ENCODE assay signal across 17 cellular contexts in genomic region chr17:60157487-60158040, GRCh38. TPM values are rescaled to one million over a fixed set of nuclear protein-coding genes. Genes with fewer than 3 reads are reported as not detected.
DNase-seq lines count a peak whose midpoint lies in the region; ATAC-seq and TF ChIP-seq lines count a peak whose summit lies in the region.
"Had no signal": no experiment of that assay in that cellular context is flagged by ENCODE, and none has a peak within 500 bp of the region (broad histone marks: within the 10 kb centered on the region; RNA-seq: fewer than 3 reads in every experiment).

No MANE protein-coding gene starts in this region.

- no peak for ATAC-seq in stimulated activated naive B cell treated with anti-CD40 and anti-IgM and Interleukin-4, amounts not matched to agents 10 μg/mL and 1 μg/mL and 100 μg/mL, for 72 hours (replicated peaks)
- no peak for ATAC-seq in HG02973 (IDR thresholded peaks at IDR 0.05; ENCODE audit: unreplicated experiment)
- ATAC-seq in GM18517 (IDR thresholded peaks at IDR 0.05; ENCODE audit: unreplicated experiment) = no peak

- H3K36me3 Mint-ChIP-seq in endodermal cell (ENCODE audit: low read depth) = no peaks in the 10 kb centered on the region
- no peaks in the 10 kb centered on the region for H3K36me3 Mint-ChIP-seq in stimulated activated naive B cell treated with anti-CD40 and anti-IgM and Interleukin-4, amounts not matched to agents 10 μg/mL and 1 μg/mL and 100 μg/mL, for 72 hours
- H3K36me3 Mint-ChIP-seq: CD14-positive monocyte had no signal

- H3K4me3 ChIP-seq in BE2C (ENCODE audit: low read depth, low read length) (no peak overlapping the region), H7 (ENCODE audit: insufficient read depth, low read depth, low read length) (no peak overlapping the region), endodermal cell (ENCODE audit: low read length) (no peak overlapping the region)
- H3K4me3 ChIP-seq: GM23248, Peyer's patch had no signal

- DNase-seq in BE2C = peak; percentile 9
- DNase-seq in H7 = peak; percentile 72
- DNase-seq in endodermal cell = peak; percentile 62
- DNase-seq in stimulated activated naive B cell treated with anti-CD40 and anti-IgM and Interleukin-4, amounts not matched to agents 10 μg/mL and 1 μg/mL and 100 μg/mL, for 72 hours = no peak
- DNase-seq in mesenteric fat pad (ENCODE audit: low spot score) = no peak
- DNase-seq: DMS79, GM23248, Kasumi-1, NCI-H1694 treated with DMSO at 0.1 percent for 48 hours, NCI-H446, NCI-H526, Peyer's patch had no signal

- no peaks in the 10 kb centered on the region for H3K9me3 ChIP-seq in BE2C
- H3K9me3 ChIP-seq in endodermal cell (ENCODE audit: control insufficient read depth, low read length) = no peaks in the 10 kb centered on the region
- H3K9me3 ChIP-seq: Peyer's patch had no signal

- no peak overlapping the region for H3K9ac ChIP-seq in endodermal cell (ENCODE audit: extremely low read depth, low read length, poor library complexity, severe bottlenecking)
- H3K9ac ChIP-seq: GM23248 had no signal

- no peaks in the 10 kb centered on the region for H3K36me3 ChIP-seq in BE2C
- H3K36me3 ChIP-seq in H7 (replicated peaks; ENCODE audit: control insufficient read depth, insufficient read depth, low read length) = no peaks in the 10 kb centered on the region
- H3K36me3 ChIP-seq in endodermal cell (ENCODE audit: control insufficient read depth, insufficient read depth, low read length) = no peaks in the 10 kb centered on the region
- H3K36me3 ChIP-seq: Peyer's patch had no signal

- H3K27me3 ChIP-seq in BE2C (no peaks in the 10 kb centered on the region), H7 (ENCODE audit: control insufficient read depth, insufficient read depth, low read length) (no peaks in the 10 kb centered on the region; the same call in none of the 2 replicates), endodermal cell (ENCODE audit: control insufficient read depth, insufficient read depth, low read length, poor library complexity, severe bottlenecking) (peaks cover 8% of the 10 kb centered on the region)
- H3K27me3 ChIP-seq: Peyer's patch had no signal

- no peak for TF ChIP-seq CTCF in BE2C (IDR thresholded peaks at IDR 0.05; ENCODE audit: low read depth, low read length)
- TF ChIP-seq CTCF in endodermal cell (conservative IDR thresholded peaks at IDR 0.05) = no peak

- no peak overlapping the region for H3K4me3 Mint-ChIP-seq in endodermal cell
- H3K4me3 Mint-ChIP-seq in stimulated activated naive B cell treated with anti-CD40 and anti-IgM and Interleukin-4, amounts not matched to agents 10 μg/mL and 1 μg/mL and 100 μg/mL, for 72 hours = no peak overlapping the region
- H3K4me3 Mint-ChIP-seq: CD14-positive monocyte had no signal

- WGBS in endodermal cell (ENCODE audit: insufficient coverage in 1 of 2, insufficient read length in 1 of 2), 2 experiments = 74 to 85% methylated on average over 7 to 18 of the region's 18 CpGs

- H3K27me3 Mint-ChIP-seq in endodermal cell (ENCODE audit: insufficient read depth) = peaks cover 42% of the 10 kb centered on the region
- H3K27me3 Mint-ChIP-seq in stimulated activated naive B cell treated with anti-CD40 and anti-IgM and Interleukin-4, amounts not matched to agents 10 μg/mL and 1 μg/mL and 100 μg/mL, for 72 hours = peaks cover 55 to 71% of the 10 kb centered on the region in 2 donors

- H3K27ac Mint-ChIP-seq in endodermal cell = no peak overlapping the region
- H3K27ac Mint-ChIP-seq in stimulated activated naive B cell treated with anti-CD40 and anti-IgM and Interleukin-4, amounts not matched to agents 10 μg/mL and 1 μg/mL and 100 μg/mL, for 72 hours = peak overlapping the region; percentile 26
- H3K27ac Mint-ChIP-seq: CD14-positive monocyte had no signal

- H3K27ac ChIP-seq in endodermal cell (ENCODE audit: low read depth, low read length) = no peak overlapping the region
- H3K27ac ChIP-seq: GM23248, Peyer's patch had no signal

- H3K4me1 ChIP-seq in BE2C (peaks cover 4% of the 10 kb centered on the region), endodermal cell (ENCODE audit: control insufficient read depth, insufficient read depth, low read length) (peaks cover 4% of the 10 kb centered on the region)

- H3K9me3 Mint-ChIP-seq in endodermal cell = no peaks in the 10 kb centered on the region
- H3K9me3 Mint-ChIP-seq in stimulated activated naive B cell treated with anti-CD40 and anti-IgM and Interleukin-4, amounts not matched to agents 10 μg/mL and 1 μg/mL and 100 μg/mL, for 72 hours = no peaks in the 10 kb centered on the region

- peaks cover 24% of the 10 kb centered on the region for H3K4me1 Mint-ChIP-seq in endodermal cell
- peaks cover 12 to 17% of the 10 kb centered on the region in 2 donors for H3K4me1 Mint-ChIP-seq in stimulated activated naive B cell treated with anti-CD40 and anti-IgM and Interleukin-4, amounts not matched to agents 10 μg/mL and 1 μg/mL and 100 μg/mL, for 72 hours

RNA-seq across cellular contexts. Expression of gene CA4, which starts 7.8 kb away (rescaled TPM):
- polyA plus RNA-seq in BE2C (2012; ENCODE audit: insufficient read depth, insufficient read length, low read depth) = 0.43 TPM
- total RNA-seq in H7 (2014; rRNA removed; shearing (Covaris generic)) = 0.69 and 1.8 TPM in 2 replicates
- 1 to 10 TPM; 1.5 to 3.0 TPM for total RNA-seq in endodermal cell
- 1.5 TPM for polyA plus RNA-seq in endodermal cell (2013, experiment 1 of 2)
- polyA plus RNA-seq in endodermal cell (2013, experiment 2 of 2) = 0.66 TPM
- 100 TPM for total RNA-seq in mesenteric fat pad
- total RNA-seq: GM23248, MCF 10A, OCI-LY7 had no signal
- polyA plus RNA-seq: CD14-positive monocyte, GM23248 had no signal

Comparison
In these comparisons a context has a peak if more than half of its experiments do, and no peak if none do; other contexts are left out.
1. DNase-seq: peak in BE2C (single experiment), H7 (single experiment) and endodermal cell (single experiment); none in stimulated activated naive B cell treated with anti-CD40 and anti-IgM and Interleukin-4, amounts not matched to agents 10 μg/mL and 1 μg/mL and 100 μg/mL, for 72 hours (single experiment) and mesenteric fat pad (single experiment).
2. RNA of gene CA4, which starts 7.8 kb away (total RNA-seq): 100 TPM in mesenteric fat pad (single experiment); 1.5 to 3.0 TPM in endodermal cell and 0.69 to 1.8 TPM in H7; every median in the first group is over 10 times any median in the second.